ENCODE assay signal across 8 cellular contexts in genomic region chr6:99603421-99604160, GRCh38. TPM values are rescaled to one million over a fixed set of nuclear protein-coding genes. Genes with fewer than 3 reads are reported as not detected.
DNase-seq lines count a peak whose midpoint lies in the region; ATAC-seq, FAIRE-seq and TF ChIP-seq lines count a peak whose summit lies in the region.

No MANE protein-coding gene starts in this region.

- peaks cover 100% of the 10 kb centered on the region for H3K27me3 ChIP-seq in neural cell (ENCODE audit: insufficient read depth, low read depth, low read length)

- no peak for TF ChIP-seq RAD21 in neural cell (conservative IDR thresholded peaks at IDR 0.05)

- no peak for TF ChIP-seq CTCF in D721Med (IDR thresholded peaks at IDR 0.05; ENCODE audit: insufficient read depth, missing control alignments)
- TF ChIP-seq CTCF in epithelial cell of esophagus (IDR thresholded peaks at IDR 0.05; ENCODE audit: insufficient read depth, low read depth, low read length, missing control alignments) = no peak
- TF ChIP-seq CTCF in neural cell (IDR thresholded peaks at IDR 0.05; ENCODE audit: poor library complexity, severe bottlenecking) = no peak

- FAIRE-seq in D721Med (lab: Jason Lieb, UNC) (no peak), H54 (lab: Jason Lieb, UNC) (no peak)

- no peak for TF ChIP-seq POLR2A in H54 (IDR thresholded peaks at IDR 0.05; ENCODE audit: low read depth, low read length)

- no peaks in the 10 kb centered on the region for H3K36me3 ChIP-seq in neural cell (ENCODE audit: insufficient read depth, low read length)

- H3K9me2 ChIP-seq in neural cell (ENCODE audit: insufficient read depth, low read length) = no peaks in the 10 kb centered on the region

- no peak overlapping the region for H3K9ac ChIP-seq in neural cell (ENCODE audit: low read length)

- H3K79me2 ChIP-seq in neural cell (replicated peaks; ENCODE audit: insufficient read depth, low read length) = no peaks in the 10 kb centered on the region

- H3K4me2 ChIP-seq in neural cell (ENCODE audit: low read length) = no peak overlapping the region

- H3K4me3 ChIP-seq in epithelial cell of esophagus (ENCODE audit: low read length) (peak overlapping the region; percentile 9), neural cell (ENCODE audit: low read length) (peak overlapping the region; percentile 52)

- H3F3A ChIP-seq in neural cell (ENCODE audit: insufficient read depth, low read length, poor library complexity, severe bottlenecking) = no peaks in the 10 kb centered on the region

- no peak overlapping the region for H3K27ac ChIP-seq in neural cell (ENCODE audit: low read length)

- ATAC-seq in GM21515 (IDR thresholded peaks at IDR 0.05; ENCODE audit: unreplicated experiment) (peak; percentile 56), HG03196 (IDR thresholded peaks at IDR 0.05; ENCODE audit: unreplicated experiment) (no peak)

- peak; percentile 47 for DNase-seq in D721Med (ENCODE audit: insufficient read length, low spot score)
- peak; percentile 36 for DNase-seq in OCI-M1 (lab: John Stamatoyannopoulos, UW)
- DNase-seq in epithelial cell of esophagus (ENCODE audit: low read depth) = no peak
- DNase-seq in H54 (ENCODE audit: insufficient read length, low spot score) = no peak
- no peak for DNase-seq in SIG-M5 (lab: John Stamatoyannopoulos, UW)

- TF ChIP-seq EP300 in neural cell (conservative IDR thresholded peaks at IDR 0.05; ENCODE audit: poor library complexity, severe bottlenecking) = no peak

- H2AFZ ChIP-seq in neural cell (ENCODE audit: low read depth, low read length) = no peak overlapping the region

- no peaks in the 10 kb centered on the region for H3K9me3 ChIP-seq in neural cell (ENCODE audit: low read length)

- H4K20me1 ChIP-seq in neural cell (ENCODE audit: insufficient read depth) = no peaks in the 10 kb centered on the region

TF ChIP-seq in neural cell, 6 proteins besides CTCF, POLR2A, EP300 and RAD21:
- TF ChIP-seq SMC3 (conservative IDR thresholded peaks at IDR 0.05; ENCODE audit: poor library complexity) (no peak), POLR2AphosphoS5 (IDR thresholded peaks at IDR 0.05) (peak; percentile 54), REST (IDR thresholded peaks at IDR 0.05; ENCODE audit: borderline replicate concordance) (no peak), MXI1 (conservative IDR thresholded peaks at IDR 0.05; ENCODE audit: poor library complexity, severe bottlenecking) (no peak), TAF1 (IDR thresholded peaks at IDR 0.05; ENCODE audit: low read depth) (no peak), EZH2 (IDR thresholded peaks at IDR 0.05; ENCODE audit: borderline replicate concordance, insufficient read depth, low read length, poor library complexity, severe bottlenecking) (peak; percentile 81)

RNA-seq across cellular contexts. Expression of gene PRDM13, which starts 3.0 kb away (rescaled TPM):
- not detected in 2 replicates for polyA plus RNA-seq in neural cell
- polyA minus RNA-seq in neural cell = not detected in 2 replicates

RNA-seq across cellular contexts. Expression of gene CCNC, which starts 35.1 kb away (rescaled TPM):
- 111 and 117 TPM in 2 replicates for polyA plus RNA-seq in neural cell
- 75.2 and 226 TPM in 2 replicates for polyA minus RNA-seq in neural cell

Comparison
In these comparisons a context has a peak if more than half of its experiments do, and no peak if none do; other contexts are left out.
1. DNase-seq: peak in D721Med (single experiment) and OCI-M1 (single experiment); none in epithelial cell of esophagus (single experiment), H54 (single experiment) and SIG-M5 (single experiment).